Comparison of ENCODE assay signal across 31 cellular contexts in genomic region chr22:20727118-20728015, GRCh38. TPM values are rescaled to one million over a fixed set of nuclear protein-coding genes. Genes with fewer than 3 reads are reported as not detected.
"Had no signal": no experiment of that assay in that cellular context is flagged by ENCODE, and none has a peak within 500 bp of the region (broad histone marks: within the 10 kb centered on the region; RNA-seq: fewer than 3 reads in every experiment).

No MANE protein-coding gene starts in this region.

- H3K27me3 ChIP-seq: gastrocnemius medialis, right atrium auricular region, testis, transverse colon, vagina had no signal

- H3K27me3 Mint-ChIP-seq: activated CD4-positive, alpha-beta memory T cell treated with anti-CD3 and anti-CD28 coated beads for 36 hours; activated CD4-positive, alpha-beta T cell treated with anti-CD3 and anti-CD28 coated beads, Interleukin-2, amount 10 ng/mL, durations not matched to agents 24 days and 14 days; activated naive CD4-positive, alpha-beta T cell treated with anti-CD3 and anti-CD28 coated beads, Interleukin-2, amount 10 ng/mL, durations not matched to agents 7 days and 5 days; activated T-cell treated with anti-CD3 and anti-CD28 coated beads, Interleukin-2, amount 50 U/mL, for 24 hours; dendritic cell treated with granulocyte-macrophage colony-stimulating factor and Interleukin-4, amounts not matched to agents 40 ng/mL and 50 ng/mL, for 4 days; naive B cell; T-helper 17 cell had no signal

- H3K9me3 ChIP-seq: gastrocnemius medialis, left ventricle myocardium inferior, right atrium auricular region, testis, transverse colon, vagina had no signal

- H3K4me3 Mint-ChIP-seq: activated CD4-positive, alpha-beta memory T cell treated with anti-CD3 and anti-CD28 coated beads for 36 hours; activated CD4-positive, alpha-beta T cell treated with anti-CD3 and anti-CD28 coated beads, Interleukin-2, amount 10 ng/mL, durations not matched to agents 24 days and 14 days; activated naive CD4-positive, alpha-beta T cell treated with anti-CD3 and anti-CD28 coated beads, Interleukin-2, amount 10 ng/mL, durations not matched to agents 7 days and 5 days; activated naive CD8-positive, alpha-beta T cell treated with anti-CD3 and anti-CD28 coated beads, Interleukin-2, amount 10 ng/mL, durations not matched to agents 7 days and 5 days; activated T-cell treated with anti-CD3 and anti-CD28 coated beads, Interleukin-2, amount 50 U/mL, for 24 hours; dendritic cell treated with granulocyte-macrophage colony-stimulating factor and Interleukin-4, amounts not matched to agents 40 ng/mL and 50 ng/mL, for 4 days; mesothelial cell of epicardium; naive B cell; T-helper 17 cell had no signal

- FAIRE-seq: islet of Langerhans had no signal

- ATAC-seq: gastrocnemius medialis, T-helper 17 cell had no signal

- H3K4me1 ChIP-seq: gastrocnemius medialis, right atrium auricular region, testis, transverse colon, vagina had no signal

- H3K4me1 Mint-ChIP-seq: activated CD4-positive, alpha-beta T cell treated with anti-CD3 and anti-CD28 coated beads, Interleukin-2, amount 10 ng/mL, durations not matched to agents 24 days and 14 days; activated naive CD4-positive, alpha-beta T cell treated with anti-CD3 and anti-CD28 coated beads, Interleukin-2, amount 10 ng/mL, durations not matched to agents 7 days and 5 days; activated naive CD8-positive, alpha-beta T cell treated with anti-CD3 and anti-CD28 coated beads, Interleukin-2, amount 10 ng/mL, durations not matched to agents 7 days and 5 days; mesothelial cell of epicardium had no signal

- H3K27ac ChIP-seq: gastrocnemius medialis, left ventricle myocardium inferior, right atrium auricular region, testis, transverse colon, vagina had no signal

- H3K27ac Mint-ChIP-seq: activated CD4-positive, alpha-beta memory T cell treated with anti-CD3 and anti-CD28 coated beads for 36 hours; activated CD4-positive, alpha-beta T cell treated with anti-CD3 and anti-CD28 coated beads, Interleukin-2, amount 10 ng/mL, durations not matched to agents 24 days and 14 days; activated naive CD8-positive, alpha-beta T cell treated with anti-CD3 and anti-CD28 coated beads, Interleukin-2, amount 10 ng/mL, durations not matched to agents 7 days and 5 days; activated T-cell treated with anti-CD3 and anti-CD28 coated beads, Interleukin-2, amount 50 U/mL, for 24 hours; dendritic cell treated with granulocyte-macrophage colony-stimulating factor and Interleukin-4, amounts not matched to agents 40 ng/mL and 50 ng/mL, for 4 days; mesothelial cell of epicardium had no signal

- H3K4me2 ChIP-seq: smooth muscle cell had no signal

- H3K4me3 ChIP-seq: gastrocnemius medialis, left ventricle myocardium inferior, lung, right atrium auricular region, smooth muscle cell, testis, transverse colon, vagina had no signal

- DNase-seq: activated CD4-positive, alpha-beta memory T cell treated with anti-CD3 and anti-CD28 coated beads for 36 hours; activated CD4-positive, alpha-beta T cell treated with anti-CD3 and anti-CD28 coated beads, Interleukin-2, amount 10 ng/mL, durations not matched to agents 24 days and 14 days; activated CD4-positive, CD25-positive, alpha-beta regulatory T cell treated with anti-CD3 and anti-CD28 coated beads, Interleukin-2, amount 50 U/mL, for 72 hours; activated CD8-positive, alpha-beta memory T cell treated with anti-CD3 and anti-CD28 coated beads, Interleukin-2, amount 50 U/mL, for 48 hours; activated gamma-delta T cell; activated naive CD4-positive, alpha-beta T cell treated with anti-CD3 and anti-CD28 coated beads, Interleukin-2, amount 10 ng/mL, durations not matched to agents 7 days and 5 days; activated naive CD8-positive, alpha-beta T cell treated with anti-CD3 and anti-CD28 coated beads, Interleukin-2, amount 10 ng/mL, durations not matched to agents 7 days and 5 days; activated T-cell treated with anti-CD3 and anti-CD28 coated beads, Interleukin-2, amount 50 U/mL, for 24 hours; effector CD4-positive, alpha-beta T cell; gastrocnemius medialis; glutamatergic neuron; left ventricle myocardium inferior; naive B cell; occipital lobe; stimulated activated CD4-positive, alpha-beta T cell treated with anti-CD3 and anti-CD28 coated beads, Interleukin-15, amount 100 ng/mL, for 24 hours; stimulated activated CD4-positive, alpha-beta T cell treated with anti-CD3 and anti-CD28 coated beads, Interleukin-2, amount 100 ng/mL, for 24 hours; stimulated activated naive CD4-positive, alpha-beta T cell treated with Interleukin-2 at 50 U/mL for 16 hours; T-helper 17 cell; T1000; testis; transverse colon had no signal

- H3K9me3 Mint-ChIP-seq: activated CD4-positive, alpha-beta memory T cell treated with anti-CD3 and anti-CD28 coated beads for 36 hours; activated CD4-positive, alpha-beta T cell treated with anti-CD3 and anti-CD28 coated beads, Interleukin-2, amount 10 ng/mL, durations not matched to agents 24 days and 14 days; activated naive CD4-positive, alpha-beta T cell treated with anti-CD3 and anti-CD28 coated beads, Interleukin-2, amount 10 ng/mL, durations not matched to agents 7 days and 5 days; activated naive CD8-positive, alpha-beta T cell treated with anti-CD3 and anti-CD28 coated beads, Interleukin-2, amount 10 ng/mL, durations not matched to agents 7 days and 5 days; activated T-cell treated with anti-CD3 and anti-CD28 coated beads, Interleukin-2, amount 50 U/mL, for 24 hours; dendritic cell treated with granulocyte-macrophage colony-stimulating factor and Interleukin-4, amounts not matched to agents 40 ng/mL and 50 ng/mL, for 4 days; mesothelial cell of epicardium; naive B cell had no signal

RNA-seq across cellular contexts. Expression of gene SERPIND1, which starts 46.5 kb away (rescaled TPM):
- total RNA-seq: activated CD4-positive, alpha-beta memory T cell treated with anti-CD3 and anti-CD28 coated beads for 36 hours; activated CD4-positive, alpha-beta T cell treated with anti-CD3 and anti-CD28 coated beads, Interleukin-2, amount 10 ng/mL, durations not matched to agents 24 days and 14 days; activated CD8-positive, alpha-beta memory T cell treated with anti-CD3 and anti-CD28 coated beads for 36 hours; activated naive CD8-positive, alpha-beta T cell treated with anti-CD3 and anti-CD28 coated beads, Interleukin-2, amount 10 ng/mL, durations not matched to agents 7 days and 5 days; epithelial cell of proximal tubule; mesothelial cell of epicardium; smooth muscle cell; T-helper 17 cell; transverse colon; vagina had no signal
- polyA plus RNA-seq: neural cell had no signal
